ENCODE assay signal across 9 cellular contexts in genomic region chr13:43368003-43368402, GRCh38.
A peak's percentile ranks its signal among the peaks of the same experiment; 100 is the strongest.
DNase-seq lines count a peak whose midpoint lies in the region; ATAC-seq lines count a peak whose summit lies in the region.
"Had no signal": no experiment of that assay in that cellular context is flagged by ENCODE, and none has a peak within 500 bp of the region (broad histone marks: within the 10 kb centered on the region; RNA-seq: fewer than 3 reads in every experiment).

No MANE protein-coding gene starts in this region.

- H3K36me3 ChIP-seq in stomach smooth muscle (ENCODE audit: control insufficient read depth in 2 of 2, insufficient read depth in 2 of 2, low read length in 2 of 2) = no peaks in the 10 kb centered on the region

- H3K36me3 Mint-ChIP-seq in activated CD4-positive, alpha-beta T cell treated with anti-CD3 and anti-CD28 coated beads, Interleukin-2, amount 10 ng/mL, durations not matched to agents 7 days and 5 days (ENCODE audit: low read depth) = peaks cover 6% of the 10 kb centered on the region

- peaks cover 32% of the 10 kb centered on the region for H3K4me1 Mint-ChIP-seq in activated CD4-positive, alpha-beta T cell treated with anti-CD3 and anti-CD28 coated beads, Interleukin-2, amount 10 ng/mL, durations not matched to agents 7 days and 5 days
- peaks cover 13% of the 10 kb centered on the region for H3K4me1 Mint-ChIP-seq in stimulated activated naive CD8-positive, alpha-beta T cell treated with anti-CD3 and anti-CD28 coated beads, Interleukin-15, amount 100 ng/mL, for 72 hours

- H3K27ac ChIP-seq in stomach smooth muscle (ENCODE audit: low read length) = no peak overlapping the region

- no peak for ATAC-seq in stimulated activated naive CD8-positive, alpha-beta T cell treated with anti-CD3 and anti-CD28 coated beads, Interleukin-15, amount 100 ng/mL, for 72 hours

- H3K4me3 ChIP-seq in stomach smooth muscle (ENCODE audit: low read length in 2 of 2) = peak overlapping the region; percentile 44 to 54

- no peaks in the 10 kb centered on the region for H3K27me3 ChIP-seq in stomach smooth muscle (ENCODE audit: control insufficient read depth in 1 of 2, insufficient read depth in 2 of 2, low read length in 2 of 2)

- H3K4me1 ChIP-seq in stomach smooth muscle (ENCODE audit: control insufficient read depth, insufficient read depth, low read length) = peaks cover 29% of the 10 kb centered on the region

- CTCF ChIA-PET in activated CD4-positive, alpha-beta T cell treated with anti-CD3 and anti-CD28 coated beads, Interleukin-2, amount 10 ng/mL, durations not matched to agents 7 days and 5 days (lab: Charles Lee) = no interaction called here

- peak overlapping the region; percentile 2 to 25 for H3K9ac ChIP-seq in stomach smooth muscle (ENCODE audit: low read length in 2 of 2)

- POLR2A ChIA-PET in activated CD4-positive, alpha-beta T cell treated with anti-CD3 and anti-CD28 coated beads, Interleukin-2, amount 10 ng/mL, durations not matched to agents 7 days and 5 days (lab: Charles Lee) = no interaction called here

- H3K9me3 Mint-ChIP-seq in activated CD4-positive, alpha-beta T cell treated with anti-CD3 and anti-CD28 coated beads, Interleukin-2, amount 10 ng/mL, durations not matched to agents 7 days and 5 days = no peaks in the 10 kb centered on the region
- H3K9me3 Mint-ChIP-seq in stimulated activated naive CD8-positive, alpha-beta T cell treated with anti-CD3 and anti-CD28 coated beads, Interleukin-15, amount 100 ng/mL, for 72 hours = no peaks in the 10 kb centered on the region

- peak overlapping the region; percentile 51 for H3K4me3 Mint-ChIP-seq in activated CD4-positive, alpha-beta T cell treated with anti-CD3 and anti-CD28 coated beads, Interleukin-2, amount 10 ng/mL, durations not matched to agents 7 days and 5 days
- peak overlapping the region in 1 of 2 donors; percentile 17 for H3K4me3 Mint-ChIP-seq in stimulated activated naive CD8-positive, alpha-beta T cell treated with anti-CD3 and anti-CD28 coated beads, Interleukin-15, amount 100 ng/mL, for 72 hours

- peak overlapping the region; percentile 90 for H3K27ac Mint-ChIP-seq in activated CD4-positive, alpha-beta T cell treated with anti-CD3 and anti-CD28 coated beads, Interleukin-2, amount 10 ng/mL, durations not matched to agents 7 days and 5 days
- peak overlapping the region in 1 of 2 donors; percentile 80 for H3K27ac Mint-ChIP-seq in stimulated activated naive CD8-positive, alpha-beta T cell treated with anti-CD3 and anti-CD28 coated beads, Interleukin-15, amount 100 ng/mL, for 72 hours

- H3K27me3 Mint-ChIP-seq in activated CD4-positive, alpha-beta T cell treated with anti-CD3 and anti-CD28 coated beads, Interleukin-2, amount 10 ng/mL, durations not matched to agents 7 days and 5 days = peaks cover 2% of the 10 kb centered on the region
- no peaks in the 10 kb centered on the region for H3K27me3 Mint-ChIP-seq in stimulated activated naive CD8-positive, alpha-beta T cell treated with anti-CD3 and anti-CD28 coated beads, Interleukin-15, amount 100 ng/mL, for 72 hours

- DNase-seq in activated CD4-positive, alpha-beta T cell treated with anti-CD3 and anti-CD28 coated beads, Interleukin-2, amount 10 ng/mL, durations not matched to agents 7 days and 5 days = no peak
- no peak for DNase-seq in activated CD4-positive, alpha-beta T cell treated with anti-CD3 and anti-CD28 coated beads for 48 hours
- DNase-seq in LoVo (ENCODE audit: low spot score) (peak; percentile 1), fibroblast of gingiva (ENCODE audit: low read depth) (peak; percentile 37), middle frontal gyrus (ENCODE audit: extremely low spot score, low spot score) (no peak), iPS-NIHi7 (ENCODE audit: extremely low spot score) (no peak)
- no peak for DNase-seq in stimulated activated naive CD8-positive, alpha-beta T cell treated with anti-CD3 and anti-CD28 coated beads, Interleukin-15, amount 100 ng/mL, for 72 hours

- no peaks in the 10 kb centered on the region for H3K9me3 ChIP-seq in stomach smooth muscle (ENCODE audit: control insufficient read depth in 2 of 2, low read length in 2 of 2)
- H3K9me3 ChIP-seq: Caco-2 had no signal

Comparison
In these comparisons a context has a peak if more than half of its experiments do, and no peak if none do; other contexts are left out.
1. DNase-seq: peak in LoVo (single experiment) and fibroblast of gingiva (single experiment); none in activated CD4-positive, alpha-beta T cell treated with anti-CD3 and anti-CD28 coated beads, Interleukin-2, amount 10 ng/mL, durations not matched to agents 7 days and 5 days (single experiment), activated CD4-positive, alpha-beta T cell treated with anti-CD3 and anti-CD28 coated beads for 48 hours (single experiment), middle frontal gyrus (single experiment), stimulated activated naive CD8-positive, alpha-beta T cell treated with anti-CD3 and anti-CD28 coated beads, Interleukin-15, amount 100 ng/mL, for 72 hours (0 of 2) and iPS-NIHi7 (single experiment).